Comparison of ENCODE assay signal across 10 cellular contexts in the genomic region with DNA sequence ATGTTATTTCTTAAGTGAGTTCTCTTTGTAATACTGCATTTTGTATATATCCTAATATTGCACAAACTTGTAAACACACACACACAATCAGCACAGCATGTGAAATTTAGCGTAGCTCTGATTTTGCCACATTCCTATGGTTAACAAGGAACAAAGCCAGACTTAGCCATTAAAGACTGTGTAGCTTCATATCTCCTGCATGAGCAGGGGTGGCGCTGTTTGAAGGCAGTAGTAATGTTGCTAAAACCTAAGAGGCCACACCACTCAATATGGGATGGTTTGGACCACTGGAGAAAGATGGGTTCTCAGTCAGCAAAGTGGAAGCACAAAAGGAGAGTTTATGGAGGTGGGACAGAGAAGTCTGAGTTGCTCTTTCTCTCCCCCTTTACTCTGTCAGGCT.
DNase-seq lines count a peak whose midpoint lies in the region; ATAC-seq, FAIRE-seq and TF ChIP-seq lines count a peak whose summit lies in the region.
"Had no signal": no experiment of that assay in that cellular context is flagged by ENCODE, and none has a peak within 500 bp of the region (broad histone marks: within the 10 kb centered on the region; RNA-seq: fewer than 3 reads in every experiment).

No MANE protein-coding gene starts in this region.

- no peak overlapping the region for H3K4me3 ChIP-seq in kidney (ENCODE audit: low read length in 2 of 2)

- no peak overlapping the region for H3K4me3 Mint-ChIP-seq in stimulated activated naive CD8-positive, alpha-beta T cell treated with anti-CD3 and anti-CD28 coated beads, Interleukin-15, amount 100 ng/mL, for 72 hours
- H3K4me3 Mint-ChIP-seq: activated naive CD8-positive, alpha-beta T cell had no signal

- H3K4me1 Mint-ChIP-seq in stimulated activated naive CD8-positive, alpha-beta T cell treated with anti-CD3 and anti-CD28 coated beads, Interleukin-15, amount 100 ng/mL, for 72 hours = no peaks in the 10 kb centered on the region

- no peak overlapping the region for H3K27ac ChIP-seq in kidney (ENCODE audit: low read depth in 2 of 2, low read length in 2 of 2)

- TF ChIP-seq CTCF in GM10248 (IDR thresholded peaks at IDR 0.05; ENCODE audit: control extremely low read depth, extremely low read depth, low read depth, missing control alignments) (peak; percentile 5), kidney (IDR thresholded peaks at IDR 0.05; ENCODE audit: borderline replicate concordance, extremely low read depth, insufficient read depth) (no peak)

- no peaks in the 10 kb centered on the region for H3K27me3 Mint-ChIP-seq in stimulated activated naive CD8-positive, alpha-beta T cell treated with anti-CD3 and anti-CD28 coated beads, Interleukin-15, amount 100 ng/mL, for 72 hours
- H3K27me3 Mint-ChIP-seq: activated naive CD8-positive, alpha-beta T cell had no signal

- no peak for FAIRE-seq in kidney (lab: Jason Lieb, UNC)

- ATAC-seq in HG02885 (IDR thresholded peaks at IDR 0.05; ENCODE audit: poor library complexity, unreplicated experiment) (peak; percentile 67), SK-N-SH treated with all-trans-retinoic acid at 6 μM for 48 hours (peak; percentile 77; the same call in 2 of the 3 replicates), left lobe of liver (peak; percentile 35), GM18517 (IDR thresholded peaks at IDR 0.05; ENCODE audit: unreplicated experiment) (no peak), GM19324 (IDR thresholded peaks at IDR 0.05; ENCODE audit: low FRiP score, unreplicated experiment) (no peak)
- no peak for ATAC-seq in stimulated activated naive CD8-positive, alpha-beta T cell treated with anti-CD3 and anti-CD28 coated beads, Interleukin-15, amount 100 ng/mL, for 72 hours

- DNase-seq in GM10248 (ENCODE audit: extremely low spot score) = no peak
- no peak for DNase-seq in left lobe of liver (ENCODE audit: low spot score)
- DNase-seq in stimulated activated naive CD8-positive, alpha-beta T cell treated with anti-CD3 and anti-CD28 coated beads, Interleukin-15, amount 100 ng/mL, for 72 hours = no peak
- DNase-seq in kidney = no peak
- DNase-seq: NCI-H524 treated with DMSO at 0.1 percent for 48 hours had no signal

- intact Hi-C loops in kidney (cut with DNase I) = no loop called here

- no peak overlapping the region for H3K9ac ChIP-seq in kidney (ENCODE audit: low read length in 2 of 2)

- H3K9me3 Mint-ChIP-seq in stimulated activated naive CD8-positive, alpha-beta T cell treated with anti-CD3 and anti-CD28 coated beads, Interleukin-15, amount 100 ng/mL, for 72 hours = no peaks in the 10 kb centered on the region

- H3K27ac Mint-ChIP-seq in stimulated activated naive CD8-positive, alpha-beta T cell treated with anti-CD3 and anti-CD28 coated beads, Interleukin-15, amount 100 ng/mL, for 72 hours = no peak overlapping the region
- H3K27ac Mint-ChIP-seq: activated naive CD8-positive, alpha-beta T cell had no signal

- POLR2A ChIA-PET in GM10248 (lab: Yijun Ruan, JAX) = no interaction called here

- no peaks in the 10 kb centered on the region for H3K9me3 ChIP-seq in kidney (ENCODE audit: control insufficient read depth in 1 of 2, low read length in 2 of 2)

- CTCF ChIA-PET in GM10248 (lab: Yijun Ruan, JAX) = interaction anchor here (0.6 to 1.9 kb wide), 5 partner anchors 9 to 23 kb away, joined by 3 to 5 read pairs (median 4); no protein-coding TSS in a partner anchor

- no peaks in the 10 kb centered on the region for H3K4me1 ChIP-seq in kidney (ENCODE audit: control insufficient read depth in 1 of 2, insufficient read depth in 1 of 2, low read depth in 1 of 2, low read length in 2 of 2)

- H3K36me3 ChIP-seq in kidney (ENCODE audit: control insufficient read depth in 1 of 2, insufficient read depth in 2 of 2, low read length in 2 of 2) = no peaks in the 10 kb centered on the region

TF ChIP-seq in SK-N-SH treated with all-trans-retinoic acid at 6 μM for 48 hours, 23 proteins besides CTCF, POLR2A, EP300 and RAD21:
- TF ChIP-seq TOX (CRISPR knock-in tag; IDR thresholded peaks at IDR 0.05; ENCODE audit: borderline replicate concordance) = no peak
- TF ChIP-seq GLIS3 (CRISPR knock-in tag; IDR thresholded peaks at IDR 0.05) = no peak
- TF ChIP-seq, protein P1, sequence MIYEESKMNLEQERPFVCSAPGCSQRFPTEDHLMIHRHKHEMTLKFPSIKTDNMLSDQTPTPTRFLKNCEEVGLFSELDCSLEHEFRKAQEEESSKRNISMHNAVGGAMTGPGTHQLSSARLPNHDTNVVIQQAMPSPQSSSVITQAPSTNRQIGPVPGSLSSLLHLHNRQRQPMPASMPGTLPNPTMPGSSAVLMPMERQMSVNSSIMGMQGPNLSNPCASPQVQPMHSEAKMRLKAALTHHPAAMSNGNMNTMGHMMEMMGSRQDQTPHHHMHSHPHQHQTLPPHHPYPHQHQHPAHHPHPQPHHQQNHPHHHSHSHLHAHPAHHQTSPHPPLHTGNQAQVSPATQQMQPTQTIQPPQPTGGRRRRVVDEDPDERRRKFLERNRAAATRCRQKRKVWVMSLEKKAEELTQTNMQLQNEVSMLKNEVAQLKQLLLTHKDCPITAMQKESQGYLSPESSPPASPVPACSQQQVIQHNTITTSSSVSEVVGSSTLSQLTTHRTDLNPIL (CRISPR knock-in tag; IDR thresholded peaks at IDR 0.05; ENCODE audit: low read depth) = no peak

Comparison
In these comparisons a context has a peak if more than half of its experiments do, and no peak if none do; other contexts are left out.
1. ATAC-seq: peak in HG02885 (single experiment), SK-N-SH treated with all-trans-retinoic acid at 6 μM for 48 hours (single experiment) and left lobe of liver (single experiment); none in stimulated activated naive CD8-positive, alpha-beta T cell treated with anti-CD3 and anti-CD28 coated beads, Interleukin-15, amount 100 ng/mL, for 72 hours (single experiment), GM18517 (single experiment) and GM19324 (single experiment).